Comparison of ENCODE assay signal across 8 cellular contexts in the genomic region with DNA sequence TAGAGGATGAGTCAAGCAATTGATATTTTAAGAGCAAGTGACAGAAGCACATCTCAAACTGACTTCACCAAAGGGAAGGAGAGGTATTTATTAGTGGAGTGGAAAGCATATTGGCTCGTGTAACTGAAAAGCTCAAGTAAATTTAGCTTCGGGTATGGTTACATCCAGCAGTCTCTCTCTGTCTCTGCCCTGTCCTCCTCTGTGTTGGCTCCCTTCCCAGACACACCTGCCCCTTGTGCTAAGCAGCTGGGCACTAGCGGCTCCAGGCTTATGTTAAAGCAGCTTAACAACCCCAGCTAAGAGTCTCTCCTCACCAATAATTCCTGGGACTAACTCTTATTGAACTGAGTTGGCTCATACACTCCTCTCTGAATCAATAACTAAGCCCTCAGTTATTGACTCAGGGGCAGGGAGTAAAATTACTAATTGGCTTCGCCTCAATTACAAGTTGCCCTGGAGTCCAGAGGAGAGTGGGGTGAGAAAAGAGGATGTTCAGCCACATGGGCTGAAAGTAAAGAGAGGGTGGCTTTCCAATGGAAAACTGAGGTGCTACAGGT. TPM values are rescaled to one million over a fixed set of nuclear protein-coding genes. Genes with fewer than 3 reads are reported as not detected.
DNase-seq lines count a peak whose midpoint lies in the region; ATAC-seq lines count a peak whose summit lies in the region.

No MANE protein-coding gene starts in this region.

- peak; percentile 27 for ATAC-seq in GM21447 (IDR thresholded peaks at IDR 0.05; ENCODE audit: unreplicated experiment)
- no peak for ATAC-seq in T-cell (replicated peaks in 1 of 4)

- POLR2A ChIA-PET in T-cell (lab: Charles Lee), result interaction anchor here in 1 of 2 donors (0.6 to 1.3 kb wide), 2 partner anchors 12 to 37 kb away, joined by 5 to 6 read pairs; a partner anchor contains a TSS
- POLR2A ChIA-PET in activated CD4-positive, alpha-beta memory T cell treated with anti-CD3 and anti-CD28 coated beads, Interleukin-2, amount 10 ng/mL, durations not matched to agents 7 days and 5 days (lab: Charles Lee), result interaction anchor here (1.3 to 5.0 kb wide), 3 partner anchors 11 to 75 kb away, joined by 3 to 31 read pairs (median 4); a partner anchor contains a TSS

- CTCF ChIA-PET in T-cell (lab: Charles Lee), result interaction anchor here (0.6 to 1.8 kb wide), 6 partner anchors 7 to 460 kb away, joined by 3 to 6 read pairs (median 4); a partner anchor contains a TSS
- CTCF ChIA-PET in activated CD4-positive, alpha-beta memory T cell treated with anti-CD3 and anti-CD28 coated beads, Interleukin-2, amount 10 ng/mL, durations not matched to agents 7 days and 5 days (lab: Charles Lee), result interaction anchor here (0.5 to 5.5 kb wide), 6 partner anchors 9 to 86 kb away, joined by 3 to 36 read pairs (median 4); a partner anchor contains a TSS

- H3K9me3 Mint-ChIP-seq in IgD-negative memory B cell, result peaks cover 0 to 4% (median 4%) of the 10 kb centered on the region in 3 donors
- H3K9me3 Mint-ChIP-seq in T-cell, result peaks cover 1 to 9% (median 4%) of the 10 kb centered on the region in 3 donors
- H3K9me3 Mint-ChIP-seq in activated CD4-positive, alpha-beta memory T cell treated with anti-CD3 and anti-CD28 coated beads, Interleukin-2, amount 10 ng/mL, durations not matched to agents 7 days and 5 days, result peaks cover 9% of the 10 kb centered on the region

- H3K27ac Mint-ChIP-seq in IgD-negative memory B cell, result peak overlapping the region; percentile 91 to 99 (median 96)
- peak overlapping the region; percentile 75 to 79 for H3K27ac Mint-ChIP-seq in T-cell
- no peak overlapping the region for H3K27ac Mint-ChIP-seq in activated CD4-positive, alpha-beta memory T cell treated with anti-CD3 and anti-CD28 coated beads, Interleukin-2, amount 10 ng/mL, durations not matched to agents 7 days and 5 days

- DNase-seq in D341Med (ENCODE audit: low spot score) (peak; percentile 78), T-cell (no peak), OCI-M2 (lab: John Stamatoyannopoulos, UW; ENCODE audit: unreplicated experiment) (no peak)
- DNase-seq in activated T-cell treated with anti-CD3 and anti-CD28 coated beads, Interleukin-2, amount 50 U/mL, for 48 hours, result no peak
- DNase-seq in activated CD4-positive, alpha-beta memory T cell treated with anti-CD3 and anti-CD28 coated beads, Interleukin-2, amount 10 ng/mL, durations not matched to agents 7 days and 5 days, result no peak
- no peak for DNase-seq in stimulated activated CD4-positive, alpha-beta T cell treated with anti-CD3 and anti-CD28 coated beads, Interleukin-12 subunit alpha, Interleukin-12 subunit beta, amount 100 ng/mL, for 4 hours

- H3K36me3 Mint-ChIP-seq in IgD-negative memory B cell, result peaks cover 4% of the 10 kb centered on the region
- peaks cover 1% of the 10 kb centered on the region for H3K36me3 Mint-ChIP-seq in T-cell
- H3K36me3 Mint-ChIP-seq in activated CD4-positive, alpha-beta memory T cell treated with anti-CD3 and anti-CD28 coated beads, Interleukin-2, amount 10 ng/mL, durations not matched to agents 7 days and 5 days (ENCODE audit: low read depth), result peaks cover 21% of the 10 kb centered on the region

- peaks cover 56 to 70% (median 58%) of the 10 kb centered on the region in 3 donors for H3K4me1 Mint-ChIP-seq in IgD-negative memory B cell
- H3K4me1 Mint-ChIP-seq in T-cell, result peaks cover 40 to 75% (median 72%) of the 10 kb centered on the region in 3 donors
- H3K4me1 Mint-ChIP-seq in activated CD4-positive, alpha-beta memory T cell treated with anti-CD3 and anti-CD28 coated beads, Interleukin-2, amount 10 ng/mL, durations not matched to agents 7 days and 5 days, result peaks cover 34% of the 10 kb centered on the region

- H3K4me3 Mint-ChIP-seq in IgD-negative memory B cell (peak overlapping the region; percentile 54 to 71 (median 64)), T-cell (peak overlapping the region in 1 of 3 donors; percentile 10)
- H3K4me3 Mint-ChIP-seq in activated CD4-positive, alpha-beta memory T cell treated with anti-CD3 and anti-CD28 coated beads, Interleukin-2, amount 10 ng/mL, durations not matched to agents 7 days and 5 days, result no peak overlapping the region

- H3K27me3 Mint-ChIP-seq in IgD-negative memory B cell, result peaks cover 5% of the 10 kb centered on the region
- no peaks in the 10 kb centered on the region for H3K27me3 Mint-ChIP-seq in T-cell
- peaks cover 8% of the 10 kb centered on the region for H3K27me3 Mint-ChIP-seq in activated CD4-positive, alpha-beta memory T cell treated with anti-CD3 and anti-CD28 coated beads, Interleukin-2, amount 10 ng/mL, durations not matched to agents 7 days and 5 days

RNA-seq across cellular contexts. Expression of a gene that starts 12.7 kb away (rescaled TPM):
- 117 TPM for polyA plus RNA-seq in IgD-negative memory B cell
- 10 to 100 TPM; 25.0 to 66.7 (median 41.7) TPM for total RNA-seq in T-cell
- total RNA-seq in activated CD4-positive, alpha-beta memory T cell treated with anti-CD3 and anti-CD28 coated beads, Interleukin-2, amount 10 ng/mL, durations not matched to agents 7 days and 5 days, result 10 to 100 TPM; 39.0 to 40.9 TPM
